In the genomic region with DNA sequence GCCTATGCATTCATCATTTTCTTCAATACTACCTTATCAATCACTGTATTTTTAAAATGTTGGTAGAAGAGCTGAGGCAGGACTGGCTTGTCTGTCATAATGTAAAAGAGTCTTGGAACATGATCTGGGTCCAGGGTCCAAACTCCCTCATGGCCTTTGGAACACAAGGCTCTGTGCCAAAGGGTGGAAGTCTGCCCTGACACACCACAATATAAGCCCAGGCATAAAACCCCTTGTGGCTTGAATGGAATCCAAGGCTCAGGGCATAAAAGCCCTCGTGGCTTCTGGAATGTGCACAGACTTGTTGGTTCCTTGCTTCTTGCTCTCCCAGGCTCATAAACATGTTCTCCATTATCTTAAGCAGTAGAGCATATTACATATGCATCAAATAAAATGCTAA, we compare ENCODE assay signal across 19 cellular contexts. TPM values are rescaled to one million over a fixed set of nuclear protein-coding genes. Genes with fewer than 3 reads are reported as not detected.
DNase-seq lines count a peak whose midpoint lies in the region; ATAC-seq, FAIRE-seq and TF ChIP-seq lines count a peak whose summit lies in the region.
"Had no signal": no experiment of that assay in that cellular context is flagged by ENCODE, and none has a peak within 500 bp of the region (broad histone marks: within the 10 kb centered on the region; RNA-seq: fewer than 3 reads in every experiment).

No MANE protein-coding gene starts in this region.

- H3K4me2 ChIP-seq in HepG2 (ENCODE audit: low read depth, low read length), result no peak overlapping the region
- H3K4me2 ChIP-seq: BLaER1 had no signal

- DNase-seq in HepG2 (ENCODE audit: low spot score), result no peak
- DNase-seq in astrocyte of the hippocampus (ENCODE audit: low read depth, low spot score), result peak; percentile 19
- peak; percentile 46 for DNase-seq in renal cortical epithelial cell (ENCODE audit: low read depth)
- DNase-seq in heart left ventricle, result no peak
- no peak for DNase-seq in GM12891 (ENCODE audit: insufficient read length, low spot score)
- no peak for DNase-seq in brain microvascular endothelial cell
- DNase-seq: 8988T; CD4-positive, alpha-beta memory T cell; DMS79 treated with DMSO at 0.1 percent for 48 hours; GF-D8; HCEC 1CT; IMR-90 had no signal

- H3K27me3 ChIP-seq in liver (ENCODE audit: control insufficient read depth in 4 of 4, insufficient read depth in 4 of 4, low read length in 3 of 4) (no peaks in the 10 kb centered on the region), HepG2 (ENCODE audit: control insufficient read depth in 1 of 2, insufficient read depth in 2 of 2, low read length in 2 of 2) (no peaks in the 10 kb centered on the region), heart left ventricle (no peaks in the 10 kb centered on the region), brain microvascular endothelial cell (replicated peaks) (no peaks in the 10 kb centered on the region)
- H3K27me3 ChIP-seq: BLaER1 had no signal

- CTCF ChIA-PET in HepG2 (lab: Yijun Ruan, JAX; ENCODE audit: low intra/inter-chr PET ratio, low total read pairs), result no interaction called here

- H3K79me2 ChIP-seq in HepG2 (ENCODE audit: insufficient read depth, low read length), result no peaks in the 10 kb centered on the region

- no peak overlapping the region for H3K27ac ChIP-seq in liver (ENCODE audit: low read depth in 1 of 2, low read length in 2 of 2)
- no peak overlapping the region for H3K27ac ChIP-seq in HepG2 (ENCODE audit: extremely low read length, insufficient read depth, low read length)
- H3K27ac ChIP-seq in heart left ventricle, result no peak overlapping the region
- H3K27ac ChIP-seq in brain microvascular endothelial cell, result no peak overlapping the region
- H3K27ac ChIP-seq: BLaER1 had no signal

- TF ChIP-seq RAD21 in liver (IDR thresholded peaks at IDR 0.05) (no peak), HepG2 (CRISPR knock-in tag; IDR thresholded peaks at IDR 0.05) (no peak)

- in situ Hi-C loops in HepG2 (cut with HindIII; ENCODE audit: extremely low pct_ligation_motif_present, low pct_unique_long_range_greater_than_20kb) (no loop called here), brain microvascular endothelial cell (cut with HindIII; ENCODE audit: low pct_ligation_motif_present, low sequenced_read_pairs) (no loop called here)

- no peaks in the 10 kb centered on the region for H3K4me1 ChIP-seq in liver (ENCODE audit: control insufficient read depth in 4 of 4, insufficient read depth in 4 of 4, low read length in 3 of 4)
- H3K4me1 ChIP-seq in HepG2 (ENCODE audit: insufficient read depth, low read length), result no peaks in the 10 kb centered on the region
- H3K4me1 ChIP-seq in heart left ventricle, result no peaks in the 10 kb centered on the region
- H3K4me1 ChIP-seq: BLaER1 had no signal

- no TSS peak for BruUV-seq in HepG2 (replicated peaks; lab: Mats Ljungman, UMichigan)

- intact Hi-C loops in HepG2 (cut with micrococcal nuclease; ENCODE audit: unreplicated experiment) (no loop called here), heart left ventricle (cut with DNase I) (no loop called here)

- no peak overlapping the region for H3K4me3 ChIP-seq in liver (ENCODE audit: low read depth in 1 of 3, low read length in 3 of 3)
- H3K4me3 ChIP-seq in HepG2 (replicated peaks in 1 of 3; ENCODE audit: insufficient read depth in 1 of 3, low read depth in 2 of 3, low read length in 3 of 3), result no peak overlapping the region
- H3K4me3 ChIP-seq in heart left ventricle, result no peak overlapping the region
- no peak overlapping the region for H3K4me3 ChIP-seq in brain microvascular endothelial cell (ENCODE audit: low read depth, low read length)
- H3K4me3 ChIP-seq: BLaER1 had no signal

- TF ChIP-seq CTCF in liver (IDR thresholded peaks at IDR 0.05; ENCODE audit: low read depth, low read length, missing input control), result no peak
- no peak for TF ChIP-seq CTCF in HepG2 (CRISPR knock-in tag; IDR thresholded peaks at IDR 0.05)
- TF ChIP-seq CTCF in heart left ventricle (IDR thresholded peaks at IDR 0.05), result no peak
- no peak for TF ChIP-seq CTCF in brain microvascular endothelial cell (IDR thresholded peaks at IDR 0.05; ENCODE audit: low read depth, low read length, missing control alignments)

- ATAC-seq in HepG2, result no peak
- no peak for ATAC-seq in heart left ventricle

- no peak for TF ChIP-seq EP300 in HepG2 (IDR thresholded peaks at IDR 0.05; ENCODE audit: low read depth in 2 of 2, low read length in 2 of 2)
- no peak for TF ChIP-seq EP300 in HepG2 (CRISPR knock-in tag; IDR thresholded peaks at IDR 0.05; ENCODE audit: borderline replicate concordance)

- FAIRE-seq in HepG2 (lab: Jason Lieb, UNC), result no peak
- no peak for FAIRE-seq in GM12891 (lab: Jason Lieb, UNC)
- FAIRE-seq: H1 had no signal

- no peaks in the 10 kb centered on the region for H3K36me3 ChIP-seq in liver (ENCODE audit: control insufficient read depth in 4 of 4, insufficient read depth in 3 of 4, low read depth in 1 of 4, low read length in 3 of 4)
- H3K36me3 ChIP-seq in HepG2 (replicated peaks in 1 of 2; ENCODE audit: control insufficient read depth in 1 of 2, insufficient read depth in 2 of 2, low read length in 2 of 2), result no peaks in the 10 kb centered on the region
- H3K36me3 ChIP-seq in heart left ventricle, result no peaks in the 10 kb centered on the region
- H3K36me3 ChIP-seq in brain microvascular endothelial cell (replicated peaks), result no peaks in the 10 kb centered on the region
- H3K36me3 ChIP-seq: BLaER1 had no signal

- no peaks in the 10 kb centered on the region for H4K20me1 ChIP-seq in HepG2 (ENCODE audit: insufficient read depth, low read length)
- H4K20me1 ChIP-seq: BLaER1 had no signal

- H3K9me3 ChIP-seq in liver (ENCODE audit: control insufficient read depth in 4 of 4, low read length in 3 of 4), result no peaks in the 10 kb centered on the region
- H3K9me3 ChIP-seq in HepG2 (ENCODE audit: low read length), result no peaks in the 10 kb centered on the region
- H3K9me3 ChIP-seq in heart left ventricle, result peaks cover 0 to 17% (median 10%) of the 10 kb centered on the region in 12 donors

- no peak overlapping the region for H2AFZ ChIP-seq in HepG2 (ENCODE audit: low read length)

- POLR2A ChIA-PET in HepG2 (lab: Yijun Ruan, JAX), result no interaction called here

- 34% methylated on average over 1 of the region's 1 CpG for WGBS in liver
- WGBS in HepG2 (ENCODE audit: low lambda C conversion rate), result 0% methylated on average over 1 of the region's 1 CpG
- 55 to 73% (median 68%) methylated on average over 1 of the region's 1 CpG for WGBS in heart left ventricle, 4 donors

- TF ChIP-seq POLR2A in HepG2 (IDR thresholded peaks at IDR 0.05; ENCODE audit: insufficient read depth in 1 of 2, low read depth in 2 of 2, low read length in 2 of 2) (no peak), heart left ventricle (IDR thresholded peaks at IDR 0.05) (no peak), GM12891 (IDR thresholded peaks at IDR 0.05; ENCODE audit: low read depth, low read length) (no peak)

- H3K9ac ChIP-seq in liver (ENCODE audit: low read depth in 1 of 2, low read length in 2 of 2), result no peak overlapping the region
- no peak overlapping the region for H3K9ac ChIP-seq in HepG2 (ENCODE audit: insufficient read depth, low read depth, low read length)
- H3K9ac ChIP-seq: BLaER1 had no signal

TF ChIP-seq in HepG2, 621 proteins besides CTCF, POLR2A, EP300 and RAD21 (continues in another document):
- no peak for TF ChIP-seq FIP1L1 (IDR thresholded peaks at IDR 0.05; ENCODE audit: borderline replicate concordance, insufficient read depth, low read depth, low read length)
- TF ChIP-seq PHF5A (CRISPR knock-in tag; IDR thresholded peaks at IDR 0.05; ENCODE audit: low read depth, unreplicated experiment), result no peak
- TF ChIP-seq ZC3H4 (CRISPR knock-in tag; IDR thresholded peaks at IDR 0.05; ENCODE audit: borderline replicate concordance), result no peak

TF ChIP-seq in GM12891, 5 proteins besides CTCF, POLR2A, EP300 and RAD21:
- TF ChIP-seq POU2F2 (IDR thresholded peaks at IDR 0.05; ENCODE audit: low read depth, low read length) (no peak), TAF1 (IDR thresholded peaks at IDR 0.05; ENCODE audit: low read depth, low read length) (no peak), PAX5 (IDR thresholded peaks at IDR 0.05; ENCODE audit: insufficient read depth, low read length, severe bottlenecking) (no peak), POLR2AphosphoS5 (IDR thresholded peaks at IDR 0.05; ENCODE audit: low read depth, low read length) (no peak), SPI1 (IDR thresholded peaks at IDR 0.05; ENCODE audit: low read depth, low read length) (no peak)

RNA-seq across cellular contexts. Expression of a gene that starts 48.0 kb away (rescaled TPM):
- total RNA-seq in liver (under 1 TPM in 1 of 2 donors, not detected in 1; 0.08 TPM), HepG2 (2016; rRNA removed; fragmentation: Illumina TruSeq; extraction: Trizol) (not detected in 2 replicates), renal cortical epithelial cell (not detected in 2 replicates), heart left ventricle (1 to 10 TPM in 1 of 9 donors, under 1 TPM in 2, not detected in 6; 0.15 to 3.8 (median 0.17) TPM)
- polyA plus RNA-seq in liver (not detected), HepG2 (2011; rRNA removed) (0.01 TPM in 1 of 2 replicates, not detected in the other), heart left ventricle (under 1 TPM in 1 of 2 donors, not detected in 1; 0.04 TPM)
- not detected in 2 replicates for total RNA-seq in HepG2 (2016; cell fraction: cytosol; rRNA removed; fragmentation: Illumina TruSeq; extraction: Trizol; ENCODE audit: low read depth)
- not detected in 2 replicates for total RNA-seq in HepG2 (2016; cell fraction: insoluble cytoplasmic fraction; rRNA removed; fragmentation: Illumina TruSeq; extraction: Trizol)
- not detected in 2 replicates for total RNA-seq in HepG2 (2016; cell fraction: membrane; rRNA removed; fragmentation: Illumina TruSeq; extraction: Trizol)
- not detected in 2 replicates for total RNA-seq in HepG2 (2016; cell fraction: nucleus; rRNA removed; fragmentation: Illumina TruSeq; extraction: Trizol)
- polyA plus RNA-seq in HepG2 (2011; cell fraction: cytosol; rRNA removed), result not detected in 2 replicates
- not detected in 2 replicates for polyA plus RNA-seq in HepG2 (2011; cell fraction: nucleus; rRNA removed)
- not detected in 2 replicates for polyA plus RNA-seq in HepG2 (2012)
- polyA plus RNA-seq in HepG2 (2016; cell fraction: cytosol; fragmentation: Illumina TruSeq; extraction: Trizol; ENCODE audit: low read depth), result not detected in 2 replicates
- not detected in 2 replicates for polyA plus RNA-seq in HepG2 (2016; cell fraction: insoluble cytoplasmic fraction; fragmentation: Illumina TruSeq; extraction: Trizol; ENCODE audit: low read depth)
- polyA plus RNA-seq in HepG2 (2016; cell fraction: membrane; fragmentation: Illumina TruSeq; extraction: Trizol; ENCODE audit: low read depth), result not detected in 2 replicates
- polyA plus RNA-seq in HepG2 (2016; cell fraction: nucleus; fragmentation: Illumina TruSeq; extraction: Trizol; ENCODE audit: insufficient read depth, low read depth), result not detected in 2 replicates
- not detected in 2 replicates for polyA minus RNA-seq in HepG2 (2011; rRNA and poly(A)+ RNA removed; ENCODE audit: low replicate concordance)
- not detected in 2 replicates for polyA minus RNA-seq in HepG2 (2011; cell fraction: cytosol; rRNA and poly(A)+ RNA removed)
- not detected in 2 replicates for polyA minus RNA-seq in HepG2 (2011; cell fraction: nucleus; rRNA and poly(A)+ RNA removed)
- 0.09 TPM for polyA plus RNA-seq in GM12891 (2012; ENCODE audit: low read depth, missing spikeins)
- total RNA-seq: A673; CD4-positive, alpha-beta memory T cell; HT-29; IMR-90 had no signal
- polyA plus RNA-seq: AG04450; CD14-positive monocyte; CD4-positive, alpha-beta memory T cell; IMR-90 had no signal

Comparison
In these comparisons a context has a peak if more than half of its experiments do, and no peak if none do; other contexts are left out.
1. DNase-seq: peak in astrocyte of the hippocampus (single experiment) and renal cortical epithelial cell (single experiment); none in HepG2 (single experiment), heart left ventricle (0 of 5), GM12891 (single experiment) and brain microvascular endothelial cell (single experiment).